ENCODE assay signal across 3 cellular contexts in genomic region chr5:176473335-176474006, GRCh38.
TF ChIP-seq lines count a peak whose summit lies in the region.

No MANE protein-coding gene starts in this region.

TF ChIP-seq in SK-N-SH, 30 proteins besides CTCF, POLR2A, EP300 and RAD21 (continued from another document):
- no peak for TF ChIP-seq REST (IDR thresholded peaks at IDR 0.05; ENCODE audit: low read depth, low read length)
- TF ChIP-seq POLR2AphosphoS5 (IDR thresholded peaks at IDR 0.05; ENCODE audit: low read depth, low read length): no peak
- TF ChIP-seq MXI1 (IDR thresholded peaks at IDR 0.05; ENCODE audit: low read depth, low read length): no peak
- TF ChIP-seq YY1 (IDR thresholded peaks at IDR 0.05; ENCODE audit: low read depth): no peak
- no peak for TF ChIP-seq IRF3 (IDR thresholded peaks at IDR 0.05; ENCODE audit: low read depth, low read length)
- no peak for TF ChIP-seq ELF1 (IDR thresholded peaks at IDR 0.05)
- TF ChIP-seq NRF1 (IDR thresholded peaks at IDR 0.05; ENCODE audit: low read depth, low read length): no peak
- TF ChIP-seq SIN3A (IDR thresholded peaks at IDR 0.05; ENCODE audit: borderline replicate concordance, low read depth, low read length): no peak
- no peak for TF ChIP-seq JUND (IDR thresholded peaks at IDR 0.05)

TF ChIP-seq in SK-N-SH treated with all-trans-retinoic acid at 6 μM for 48 hours, 23 proteins besides CTCF, POLR2A, EP300 and RAD21:
- TF ChIP-seq TOX (CRISPR knock-in tag; IDR thresholded peaks at IDR 0.05; ENCODE audit: borderline replicate concordance) (no peak), CSRNP3 (CRISPR knock-in tag; IDR thresholded peaks at IDR 0.05) (no peak), CREB5 (CRISPR knock-in tag; IDR thresholded peaks at IDR 0.05; ENCODE audit: low read depth) (no peak), TCF4 (CRISPR knock-in tag; IDR thresholded peaks at IDR 0.05; ENCODE audit: borderline replicate concordance) (no peak), ZFP30 (CRISPR knock-in tag; IDR thresholded peaks at IDR 0.05) (no peak), CSDC2 (CRISPR knock-in tag; IDR thresholded peaks at IDR 0.05) (no peak), POU6F1 (CRISPR knock-in tag; IDR thresholded peaks at IDR 0.05; ENCODE audit: borderline replicate concordance, low read depth) (no peak), TSHZ2 (CRISPR knock-in tag; IDR thresholded peaks at IDR 0.05) (no peak), BACH2 (CRISPR knock-in tag; IDR thresholded peaks at IDR 0.05; ENCODE audit: borderline replicate concordance) (no peak), PPARA (CRISPR knock-in tag; IDR thresholded peaks at IDR 0.05; ENCODE audit: borderline replicate concordance) (no peak), OSR1 (CRISPR knock-in tag; IDR thresholded peaks at IDR 0.05) (no peak), PATZ1 (CRISPR knock-in tag; IDR thresholded peaks at IDR 0.05; ENCODE audit: borderline replicate concordance) (no peak), ZNF565 (CRISPR knock-in tag; conservative IDR thresholded peaks at IDR 0.05; ENCODE audit: low read depth) (no peak), ISL1 (CRISPR knock-in tag; IDR thresholded peaks at IDR 0.05) (no peak), ZNF70 (CRISPR knock-in tag; IDR thresholded peaks at IDR 0.05) (no peak), ESRRG (CRISPR knock-in tag; IDR thresholded peaks at IDR 0.05) (no peak)

TF ChIP-seq in IMR-90, 13 proteins besides CTCF, POLR2A, EP300 and RAD21 (continued from another document):
- no peak for TF ChIP-seq ELK1 (IDR thresholded peaks at IDR 0.05; ENCODE audit: borderline replicate concordance, low read depth, low read length)
